ENCODE assay signal across 8 cellular contexts in genomic region chr9:16058131-16058549, GRCh38.
A peak's percentile ranks its signal among the peaks of the same experiment; 100 is the strongest.
DNase-seq lines count a peak whose midpoint lies in the region; ATAC-seq and TF ChIP-seq lines count a peak whose summit lies in the region.

No MANE protein-coding gene starts in this region.

- H3K27me3 Mint-ChIP-seq in activated CD8-positive, alpha-beta T cell treated with anti-CD3 and anti-CD28 coated beads for 36 hours: no peaks in the 10 kb centered on the region

- H3K4me1 ChIP-seq in mesodermal cell (ENCODE audit: control insufficient read depth, insufficient read depth, low read length, poor library complexity, severe bottlenecking): peaks cover 10% of the 10 kb centered on the region

- WGBS in mesodermal cell (ENCODE audit: insufficient coverage in 2 of 2), 2 experiments: 74 to 86% methylated on average over 7 of the region's 7 CpGs

- H3K27ac ChIP-seq in mesodermal cell (ENCODE audit: low read depth, low read length, severe bottlenecking): peak overlapping the region; percentile 30

- no peak overlapping the region for H3K4me3 ChIP-seq in mesodermal cell (ENCODE audit: extremely low read depth, insufficient read depth, low read length, poor library complexity, severe bottlenecking)

- peaks cover 40% of the 10 kb centered on the region for H3K4me1 Mint-ChIP-seq in activated CD8-positive, alpha-beta T cell treated with anti-CD3 and anti-CD28 coated beads for 36 hours (ENCODE audit: low read depth)

- peaks cover 1% of the 10 kb centered on the region for H3K9me3 Mint-ChIP-seq in activated CD8-positive, alpha-beta T cell treated with anti-CD3 and anti-CD28 coated beads for 36 hours

- peaks cover 1% of the 10 kb centered on the region for H3K36me3 Mint-ChIP-seq in activated CD8-positive, alpha-beta T cell treated with anti-CD3 and anti-CD28 coated beads for 36 hours (ENCODE audit: low read depth)

- no peaks in the 10 kb centered on the region for H3K36me3 ChIP-seq in mesodermal cell (ENCODE audit: control insufficient read depth, insufficient read depth, low read length)

- TF ChIP-seq CTCF in activated CD8-positive, alpha-beta T cell treated with anti-CD3 and anti-CD28 coated beads for 36 hours (IDR thresholded peaks at IDR 0.05): no peak

- intact Hi-C loops in activated CD8-positive, alpha-beta T cell treated with anti-CD3 and anti-CD28 coated beads for 36 hours (cut with micrococcal nuclease): no loop called here

- H3K9me3 ChIP-seq in mesodermal cell (ENCODE audit: control insufficient read depth, low read length): no peaks in the 10 kb centered on the region

- H3K4me3 Mint-ChIP-seq in activated CD8-positive, alpha-beta T cell treated with anti-CD3 and anti-CD28 coated beads for 36 hours: peak overlapping the region; percentile 23

- H3K27ac Mint-ChIP-seq in activated CD8-positive, alpha-beta T cell treated with anti-CD3 and anti-CD28 coated beads for 36 hours: peak overlapping the region; percentile 73

- CTCF ChIA-PET in activated CD8-positive, alpha-beta T cell treated with anti-CD3 and anti-CD28 coated beads for 36 hours (lab: Charles Lee): interaction anchor here (1.3 kb wide), 1 partner anchor 21 kb away, joined by 4 read pairs; no protein-coding TSS in a partner anchor

- DNase-seq in GDM1 (lab: John Stamatoyannopoulos, UW) (peak; percentile 4), DMS 273 (lab: John Stamatoyannopoulos, UW; ENCODE audit: unreplicated experiment) (no peak)
- peak; percentile 39 for DNase-seq in activated CD8-positive, alpha-beta T cell treated with anti-CD3 and anti-CD28 coated beads for 36 hours
- no peak for DNase-seq in activated CD4-positive, CD25-positive, alpha-beta regulatory T cell (lab: John Stamatoyannopoulos, UW)

- POLR2A ChIA-PET in activated CD8-positive, alpha-beta T cell treated with anti-CD3 and anti-CD28 coated beads for 36 hours (lab: Charles Lee): interaction anchor here (0.6 kb wide), 1 partner anchor 341 kb away, joined by 3 read pairs; no protein-coding TSS in a partner anchor

- ATAC-seq in HG02610 (IDR thresholded peaks at IDR 0.05; ENCODE audit: unreplicated experiment): peak; percentile 29
- ATAC-seq in activated CD8-positive, alpha-beta T cell treated with anti-CD3 and anti-CD28 coated beads for 36 hours: peak; percentile 89
- no peak for ATAC-seq in GM18511 (IDR thresholded peaks at IDR 0.05; ENCODE audit: unreplicated experiment)
- no peak for ATAC-seq in GM19467 (IDR thresholded peaks at IDR 0.05; ENCODE audit: unreplicated experiment)

Comparison
In these comparisons a context has a peak if more than half of its experiments do, and no peak if none do; other contexts are left out.
1. DNase-seq: peak in GDM1 (single experiment) and activated CD8-positive, alpha-beta T cell treated with anti-CD3 and anti-CD28 coated beads for 36 hours (single experiment); none in activated CD4-positive, CD25-positive, alpha-beta regulatory T cell (0 of 4) and DMS 273 (single experiment).
2. ATAC-seq: peak in HG02610 (single experiment) and activated CD8-positive, alpha-beta T cell treated with anti-CD3 and anti-CD28 coated beads for 36 hours (single experiment); none in GM18511 (single experiment) and GM19467 (single experiment).